Comparison of ENCODE assay signal across 18 cellular contexts in the genomic region with DNA sequence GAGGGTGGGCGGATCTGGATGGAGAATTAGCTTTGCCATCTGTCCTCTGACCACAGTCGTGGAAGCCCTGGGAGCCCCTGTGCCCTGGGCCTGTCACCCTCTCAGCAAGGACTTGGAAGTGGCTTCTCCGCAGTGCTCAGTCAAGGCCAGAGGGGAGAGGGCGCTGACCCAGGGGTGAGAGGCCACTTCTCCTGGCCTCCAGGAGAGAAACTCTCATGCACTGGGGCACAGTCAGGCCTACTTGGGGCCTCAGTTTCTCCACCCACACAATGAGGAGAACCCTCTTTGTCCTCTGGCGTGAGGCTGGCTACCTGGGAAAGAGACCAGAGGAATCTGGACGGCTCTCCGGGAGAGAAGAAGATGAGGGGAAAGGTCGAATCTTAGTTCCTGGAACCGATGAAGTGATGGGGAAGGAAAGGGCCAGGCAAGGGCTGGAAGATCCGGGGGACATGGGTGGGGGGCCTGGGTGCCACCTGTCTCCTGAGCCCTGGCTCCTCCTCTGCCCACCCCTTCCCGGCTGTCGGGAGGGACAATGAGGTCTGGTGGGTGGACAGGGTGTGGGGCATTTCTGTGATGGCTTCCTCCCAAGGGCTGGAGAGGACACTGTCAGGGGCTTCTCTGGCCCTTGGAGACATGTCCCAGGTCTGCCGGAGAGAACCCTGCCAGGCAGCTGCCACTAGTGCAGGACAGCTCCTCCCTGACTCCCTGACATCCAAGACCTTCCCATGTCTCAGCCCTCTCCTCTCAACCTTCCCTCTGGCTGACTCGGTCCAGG. TPM values are rescaled to one million over a fixed set of nuclear protein-coding genes. Genes with fewer than 3 reads are reported as not detected.
DNase-seq lines count a peak whose midpoint lies in the region; ATAC-seq and TF ChIP-seq lines count a peak whose summit lies in the region.
"Had no signal": no experiment of that assay in that cellular context is flagged by ENCODE, and none has a peak within 500 bp of the region (broad histone marks: within the 10 kb centered on the region; RNA-seq: fewer than 3 reads in every experiment).

No MANE protein-coding gene starts in this region.

- H3K4me2 ChIP-seq in Loucy (ENCODE audit: low read depth, low read length, poor library complexity, severe bottlenecking): peak overlapping the region; percentile 76
- H3K4me2 ChIP-seq in smooth muscle cell: no peak overlapping the region
- H3K4me2 ChIP-seq: neural progenitor cell had no signal

- no peaks in the 10 kb centered on the region for H3K27me3 Mint-ChIP-seq in activated T-cell treated with anti-CD3 and anti-CD28 coated beads, Interleukin-2, amount 50 U/mL, for 72 hours (ENCODE audit: low read depth)

- no peak for DNase-seq in activated T-cell treated with anti-CD3 and anti-CD28 coated beads, Interleukin-2, amount 50 U/mL, for 72 hours
- DNase-seq in activated T-cell treated with anti-CD3 and anti-CD28 coated beads for 4 hours (no peak), islet precursor cell (peak; percentile 60), ureter (ENCODE audit: low spot score) (peak; percentile 35), smooth muscle cell (lab: John Stamatoyannopoulos, UW; ENCODE audit: unreplicated experiment) (no peak), A673 (ENCODE audit: low spot score) (no peak), GM19238 (ENCODE audit: insufficient read length, low spot score) (no peak)
- DNase-seq: activated gamma-delta T cell; central memory CD4-positive, alpha-beta T cell; Kasumi-1; NCI-H1105; NCI-H510A treated with DMSO at 0.1 percent for 48 hours; SHP77 had no signal

- TF ChIP-seq CTCF in Loucy (conservative IDR thresholded peaks at IDR 0.05; ENCODE audit: low read length) (no peak), smooth muscle cell (IDR thresholded peaks at IDR 0.05; ENCODE audit: borderline replicate concordance, insufficient read depth, poor library complexity, severe bottlenecking) (no peak), A673 (conservative IDR thresholded peaks at IDR 0.05; ENCODE audit: low read depth, low read length) (no peak)

- no peak overlapping the region for H3K9ac ChIP-seq in Loucy (ENCODE audit: low read depth, low read length, poor library complexity, severe bottlenecking)
- no peak overlapping the region for H3K9ac ChIP-seq in smooth muscle cell (ENCODE audit: low read depth)
- H3K9ac ChIP-seq: neural progenitor cell had no signal

- CTCF ChIA-PET in A673 (lab: Charles Lee): no interaction called here

- H3K4me3 ChIP-seq in Loucy (ENCODE audit: low read length, poor library complexity, severe bottlenecking): no peak overlapping the region
- H3K4me3 ChIP-seq in smooth muscle cell: no peak overlapping the region
- no peak overlapping the region for H3K4me3 ChIP-seq in A673 (ENCODE audit: low read depth, low read length, poor library complexity, severe bottlenecking)
- H3K4me3 ChIP-seq: neural progenitor cell, thoracic aorta had no signal

- peak overlapping the region; percentile 19 for H3K27ac Mint-ChIP-seq in activated T-cell treated with anti-CD3 and anti-CD28 coated beads, Interleukin-2, amount 50 U/mL, for 72 hours
- H3K27ac Mint-ChIP-seq: neural progenitor cell had no signal

- H3K27ac ChIP-seq in smooth muscle cell (ENCODE audit: low read depth) (no peak overlapping the region), A673 (ENCODE audit: low read depth, low read length, poor library complexity, severe bottlenecking) (no peak overlapping the region)
- H3K27ac ChIP-seq: neural progenitor cell, thoracic aorta had no signal

- no peaks in the 10 kb centered on the region for H3K9me3 Mint-ChIP-seq in activated T-cell treated with anti-CD3 and anti-CD28 coated beads, Interleukin-2, amount 50 U/mL, for 72 hours
- H3K9me3 Mint-ChIP-seq: neural progenitor cell had no signal

- H3K9me3 ChIP-seq in Loucy (ENCODE audit: insufficient read depth, low read depth, low read length): no peaks in the 10 kb centered on the region
- H3K9me3 ChIP-seq in smooth muscle cell (replicated peaks; ENCODE audit: low read depth): no peaks in the 10 kb centered on the region
- no peaks in the 10 kb centered on the region for H3K9me3 ChIP-seq in A673 (ENCODE audit: low read depth, low read length, poor library complexity, severe bottlenecking)
- H3K9me3 ChIP-seq: thoracic aorta had no signal

- H3F3A ChIP-seq in Loucy (ENCODE audit: low read depth) (no peaks in the 10 kb centered on the region), smooth muscle cell (ENCODE audit: low read depth) (no peaks in the 10 kb centered on the region)

- H3K36me3 Mint-ChIP-seq in activated T-cell treated with anti-CD3 and anti-CD28 coated beads, Interleukin-2, amount 50 U/mL, for 72 hours (ENCODE audit: insufficient read depth in 2 of 2): peaks cover 0 to 2% of the 10 kb centered on the region in 2 donors

- POLR2A ChIA-PET in A673 (lab: Charles Lee; ENCODE audit: low non-redundant PET): no interaction called here

- H3K36me3 ChIP-seq in Loucy (ENCODE audit: insufficient read depth, low read length): no peaks in the 10 kb centered on the region; the same call in 1 of the 2 replicates
- no peaks in the 10 kb centered on the region for H3K36me3 ChIP-seq in smooth muscle cell (ENCODE audit: low read depth)
- no peaks in the 10 kb centered on the region for H3K36me3 ChIP-seq in A673 (ENCODE audit: insufficient read depth, low read length, poor library complexity, severe bottlenecking)
- H3K36me3 ChIP-seq: neural progenitor cell had no signal

- no peaks in the 10 kb centered on the region for H3K79me2 ChIP-seq in Loucy (ENCODE audit: insufficient read depth, low read length)
- H3K79me2 ChIP-seq in smooth muscle cell (ENCODE audit: low read depth): no peaks in the 10 kb centered on the region

- H4K20me1 ChIP-seq in Loucy (ENCODE audit: insufficient read depth, low read length, poor library complexity, severe bottlenecking) (no peaks in the 10 kb centered on the region), smooth muscle cell (ENCODE audit: low read depth) (no peaks in the 10 kb centered on the region)

- intact Hi-C loops in A673 (cut with micrococcal nuclease; ENCODE audit: unreplicated experiment): no loop called here

- H3K4me1 ChIP-seq in Loucy (ENCODE audit: insufficient read depth, low read length, poor library complexity, severe bottlenecking): peaks cover 28% of the 10 kb centered on the region
- H3K4me1 ChIP-seq in smooth muscle cell (ENCODE audit: low read depth): no peaks in the 10 kb centered on the region
- H3K4me1 ChIP-seq in A673 (ENCODE audit: insufficient read depth, low read length, poor library complexity, severe bottlenecking): no peaks in the 10 kb centered on the region

- 97% methylated on average over 14 of the region's 14 CpGs for WGBS in smooth muscle cell (ENCODE audit: low lambda C conversion rate)

- no peak for ATAC-seq in activated T-cell treated with anti-CD3 and anti-CD28 coated beads, Interleukin-2, amount 50 U/mL, for 72 hours (replicated peaks in 1 of 2)
- ATAC-seq: esophagus mucosa, left colon had no signal

- peaks cover 34% of the 10 kb centered on the region for H3K4me1 Mint-ChIP-seq in activated T-cell treated with anti-CD3 and anti-CD28 coated beads, Interleukin-2, amount 50 U/mL, for 72 hours (ENCODE audit: low read depth)
- H3K4me1 Mint-ChIP-seq: neural progenitor cell had no signal

- no peak overlapping the region for H3K4me3 Mint-ChIP-seq in activated T-cell treated with anti-CD3 and anti-CD28 coated beads, Interleukin-2, amount 50 U/mL, for 72 hours
- H3K4me3 Mint-ChIP-seq: neural progenitor cell had no signal

- BruUV-seq in A673 (replicated peaks; lab: Mats Ljungman, UMichigan): no TSS peak

- H3K27me3 ChIP-seq in Loucy (ENCODE audit: insufficient read depth, low read length, poor library complexity, severe bottlenecking): no peaks in the 10 kb centered on the region
- no peaks in the 10 kb centered on the region for H3K27me3 ChIP-seq in smooth muscle cell (ENCODE audit: low read depth)
- H3K27me3 ChIP-seq in A673 (replicated peaks; ENCODE audit: insufficient read depth, low read depth, low read length, poor library complexity): no peaks in the 10 kb centered on the region
- H3K27me3 ChIP-seq: neural progenitor cell had no signal

- H2AFZ ChIP-seq in Loucy (ENCODE audit: low read length) (no peak overlapping the region), smooth muscle cell (ENCODE audit: low read depth) (no peak overlapping the region)
- H2AFZ ChIP-seq: neural progenitor cell had no signal

- H3K9me2 ChIP-seq in Loucy (replicated peaks; ENCODE audit: low read depth, low read length): no peaks in the 10 kb centered on the region

RNA-seq across cellular contexts. Expression of a gene that starts 9.1 kb away (rescaled TPM):
- total RNA-seq in activated T-cell treated with anti-CD3 and anti-CD28 coated beads, Interleukin-2, amount 50 U/mL, for 72 hours: 10 to 100 TPM; 41.4 to 42.6 TPM
- total RNA-seq in ureter (100 TPM), smooth muscle cell (3.0 and 3.6 TPM in 2 replicates), A673 (2021) (0.17 TPM in 2 replicates)
- 3.7 and 9.0 TPM in 2 replicates for polyA plus RNA-seq in smooth muscle cell

RNA-seq across cellular contexts. Expression of a gene that starts 48.8 kb away (rescaled TPM):
- total RNA-seq in activated T-cell treated with anti-CD3 and anti-CD28 coated beads, Interleukin-2, amount 50 U/mL, for 72 hours: 10 to 100 TPM; 30.4 to 33.3 TPM
- total RNA-seq in ureter (66.9 TPM), smooth muscle cell (14.8 and 15.1 TPM in 2 replicates), A673 (2021) (11.9 and 13.0 TPM in 2 replicates)
- 8.7 and 9.8 TPM in 2 replicates for polyA plus RNA-seq in smooth muscle cell

Comparison
In these comparisons a context has a peak if more than half of its experiments do, and no peak if none do; other contexts are left out.
1. DNase-seq: peak in islet precursor cell (single experiment) and ureter (single experiment); none in activated T-cell treated with anti-CD3 and anti-CD28 coated beads, Interleukin-2, amount 50 U/mL, for 72 hours (0 of 2), activated T-cell treated with anti-CD3 and anti-CD28 coated beads for 4 hours (single experiment), smooth muscle cell (single experiment), A673 (single experiment) and GM19238 (single experiment).